Comparison of ENCODE assay signal across 25 cellular contexts in genomic region chr4:77802406-77802805, GRCh38. TPM values are rescaled to one million over a fixed set of nuclear protein-coding genes. Genes with fewer than 3 reads are reported as not detected.
DNase-seq lines count a peak whose midpoint lies in the region; ATAC-seq, FAIRE-seq and TF ChIP-seq lines count a peak whose summit lies in the region.
"Had no signal": no experiment of that assay in that cellular context is flagged by ENCODE, and none has a peak within 500 bp of the region (broad histone marks: within the 10 kb centered on the region; RNA-seq: fewer than 3 reads in every experiment).

No MANE protein-coding gene starts in this region.

- no peaks in the 10 kb centered on the region for H3K9me3 Mint-ChIP-seq in activated naive CD8-positive, alpha-beta T cell (ENCODE audit: low read depth)
- peaks cover 2% of the 10 kb centered on the region for H3K9me3 Mint-ChIP-seq in activated naive CD8-positive, alpha-beta T cell treated with anti-CD3 and anti-CD28 coated beads for 36 hours
- H3K9me3 Mint-ChIP-seq in stimulated activated naive CD8-positive, alpha-beta T cell treated with anti-CD3 and anti-CD28 coated beads, Interleukin-15, amount 100 ng/mL, for 72 hours: peaks cover 0 to 4% of the 10 kb centered on the region in 2 donors
- H3K9me3 Mint-ChIP-seq in nephron progenitor cell: no peaks in the 10 kb centered on the region
- H3K9me3 Mint-ChIP-seq: IgD-negative memory B cell, mesothelial cell of epicardium had no signal

- TF ChIP-seq EP300 in K562 (IDR thresholded peaks at IDR 0.05; ENCODE audit: low read length): no peak

- BruUV-seq in K562 (replicated peaks; lab: Mats Ljungman, UMichigan): no TSS peak

- H2AFZ ChIP-seq in K562 (ENCODE audit: low read depth, low read length): no peak overlapping the region

- intact Hi-C loops in K562 (cut with micrococcal nuclease): no loop called here
- intact Hi-C loops in lower leg skin (cut with DNase I; ENCODE audit: low total_unique reads): no loop called here

- peak overlapping the region; percentile 27 for H3K4me3 Mint-ChIP-seq in activated naive CD8-positive, alpha-beta T cell
- no peak overlapping the region for H3K4me3 Mint-ChIP-seq in activated naive CD8-positive, alpha-beta T cell treated with anti-CD3 and anti-CD28 coated beads for 36 hours
- H3K4me3 Mint-ChIP-seq in stimulated activated naive CD8-positive, alpha-beta T cell treated with anti-CD3 and anti-CD28 coated beads, Interleukin-15, amount 100 ng/mL, for 72 hours: peak overlapping the region; percentile 10 to 27
- no peak overlapping the region for H3K4me3 Mint-ChIP-seq in nephron progenitor cell
- H3K4me3 Mint-ChIP-seq: mesothelial cell of epicardium had no signal

- peaks cover 0 to 20% of the 10 kb centered on the region in 2 experiments; a peak in 4 of 5 replicates for H3K4me1 ChIP-seq in K562 (replicated peaks in 1 of 2; ENCODE audit: control insufficient read depth in 2 of 2, insufficient read depth in 2 of 2, low read length in 2 of 2)

- TF ChIP-seq POLR2A in K562 (conservative IDR thresholded peaks at IDR 0.05) (no peak), lower leg skin (IDR thresholded peaks at IDR 0.05) (no peak)

- H3K79me2 ChIP-seq in K562 (ENCODE audit: control insufficient read depth, insufficient read depth, low read length): peaks cover 86% of the 10 kb centered on the region

- TF ChIP-seq RAD21 in K562 (CRISPR knock-in tag; conservative IDR thresholded peaks at IDR 0.05 in 1 of 2, IDR thresholded peaks at IDR 0.05 in 1 of 2): no peak

- no peaks in the 10 kb centered on the region for H3K9me1 ChIP-seq in K562 (ENCODE audit: control insufficient read depth, insufficient read depth, low read length)

- H3K27ac ChIP-seq in K562 (ENCODE audit: extremely low read depth, low read depth, low read length): no peak overlapping the region
- H3K27ac ChIP-seq: SJSA1 had no signal

- DNase-seq in activated naive CD8-positive, alpha-beta T cell treated with anti-CD3 and anti-CD28 coated beads for 36 hours: no peak
- DNase-seq in NCI-H69 (lab: John Stamatoyannopoulos, UW) (peak; percentile 21), K562 (ENCODE audit: extremely low read depth in 1 of 4, low spot score in 3 of 4) (no peak), lower leg skin (ENCODE audit: low spot score in 2 of 2) (no peak), nephron progenitor cell (no peak)
- DNase-seq in stimulated activated naive CD8-positive, alpha-beta T cell treated with anti-CD3 and anti-CD28 coated beads, Interleukin-15, amount 100 ng/mL, for 72 hours: no peak
- DNase-seq: activated CD4-positive, alpha-beta T cell treated with anti-CD3 and anti-CD28 coated beads for 1 hour; C1 segment of cervical spinal cord; dermis blood vessel endothelial cell; gastrocnemius medialis; hypothalamus; naive B cell; NCI-H1105 treated with DMSO at 0.1 percent for 48 hours; NCI-H2029 treated with DMSO at 0.1 percent for 48 hours; NCI-H2227 treated with DMSO at 0.1 percent for 48 hours; NCI-H526 treated with DMSO at 0.1 percent for 48 hours; RPMI8226; upper lobe of left lung had no signal

- H3K36me3 ChIP-seq in K562 (ENCODE audit: control insufficient read depth, insufficient read depth, low read length): no peaks in the 10 kb centered on the region; the same call in 2 of the 3 replicates
- H3K36me3 ChIP-seq: gastrocnemius medialis, HAP-1, SJSA1, upper lobe of left lung had no signal

- no peak overlapping the region for H3K4me2 ChIP-seq in K562 (ENCODE audit: insufficient read depth, low read length)

- no peaks in the 10 kb centered on the region; the same call in 1 of the 2 replicates for H4K20me1 ChIP-seq in K562 (replicated peaks; ENCODE audit: control insufficient read depth, insufficient read depth, low read length)

- peaks cover 86% of the 10 kb centered on the region for H3K4me1 Mint-ChIP-seq in activated naive CD8-positive, alpha-beta T cell (ENCODE audit: low read depth)
- peaks cover 63% of the 10 kb centered on the region for H3K4me1 Mint-ChIP-seq in activated naive CD8-positive, alpha-beta T cell treated with anti-CD3 and anti-CD28 coated beads for 36 hours
- H3K4me1 Mint-ChIP-seq in stimulated activated naive CD8-positive, alpha-beta T cell treated with anti-CD3 and anti-CD28 coated beads, Interleukin-15, amount 100 ng/mL, for 72 hours: peaks cover 79% of the 10 kb centered on the region
- peaks cover 9% of the 10 kb centered on the region for H3K4me1 Mint-ChIP-seq in nephron progenitor cell

- CTCF ChIA-PET in K562 (lab: Yijun Ruan, JAX; ENCODE audit: low intra/inter-chr PET ratio): no interaction called here

- peak overlapping the region; percentile 86 for H3K27ac Mint-ChIP-seq in activated naive CD8-positive, alpha-beta T cell
- H3K27ac Mint-ChIP-seq in activated naive CD8-positive, alpha-beta T cell treated with anti-CD3 and anti-CD28 coated beads for 36 hours: no peak overlapping the region
- peak overlapping the region in 1 of 2 donors; percentile 2 for H3K27ac Mint-ChIP-seq in stimulated activated naive CD8-positive, alpha-beta T cell treated with anti-CD3 and anti-CD28 coated beads, Interleukin-15, amount 100 ng/mL, for 72 hours
- no peak overlapping the region for H3K27ac Mint-ChIP-seq in nephron progenitor cell
- H3K27ac Mint-ChIP-seq: mesothelial cell of epicardium, naive B cell had no signal

- POLR2A ChIA-PET in K562 (lab: Yijun Ruan, JAX): no interaction called here

- no peaks in the 10 kb centered on the region for H3K27me3 Mint-ChIP-seq in activated naive CD8-positive, alpha-beta T cell
- no peaks in the 10 kb centered on the region for H3K27me3 Mint-ChIP-seq in activated naive CD8-positive, alpha-beta T cell treated with anti-CD3 and anti-CD28 coated beads for 36 hours
- no peaks in the 10 kb centered on the region for H3K27me3 Mint-ChIP-seq in stimulated activated naive CD8-positive, alpha-beta T cell treated with anti-CD3 and anti-CD28 coated beads, Interleukin-15, amount 100 ng/mL, for 72 hours
- H3K27me3 Mint-ChIP-seq in nephron progenitor cell (ENCODE audit: low read depth, poor library complexity): no peaks in the 10 kb centered on the region
- H3K27me3 Mint-ChIP-seq: IgD-negative memory B cell, naive B cell had no signal

- TF ChIP-seq CTCF in K562 (IDR thresholded peaks at IDR 0.05 in 2 of 3, conservative IDR thresholded peaks at IDR 0.05 in 1 of 3; ENCODE audit: insufficient read depth in 2 of 3, low read depth in 1 of 3, low read length in 3 of 3) (no peak), lower leg skin (IDR thresholded peaks at IDR 0.05) (no peak), nephron progenitor cell (IDR thresholded peaks at IDR 0.05) (no peak)

- in situ Hi-C loops in K562 (cut with MboI): no loop called here

- no peak overlapping the region for H3K4me3 ChIP-seq in K562
- no peak overlapping the region for H3K4me3 ChIP-seq in lower leg skin (ENCODE audit: low read depth, poor library complexity, severe bottlenecking)
- H3K4me3 ChIP-seq: gastrocnemius medialis, HAP-1, SJSA1, upper lobe of left lung had no signal

- ATAC-seq in K562: peak; percentile 51
- ATAC-seq in stimulated activated naive CD8-positive, alpha-beta T cell treated with anti-CD3 and anti-CD28 coated beads, Interleukin-15, amount 100 ng/mL, for 72 hours: no peak
- ATAC-seq: gastrocnemius medialis had no signal

- H3K27me3 ChIP-seq in K562 (ENCODE audit: control insufficient read depth in 2 of 2, insufficient read depth in 2 of 2, low read length in 2 of 2): no peaks in the 10 kb centered on the region
- H3K27me3 ChIP-seq: gastrocnemius medialis, SJSA1, upper lobe of left lung had no signal

- peaks cover 8% of the 10 kb centered on the region for H3K36me3 Mint-ChIP-seq in activated naive CD8-positive, alpha-beta T cell
- peaks cover 36% of the 10 kb centered on the region for H3K36me3 Mint-ChIP-seq in activated naive CD8-positive, alpha-beta T cell treated with anti-CD3 and anti-CD28 coated beads for 36 hours
- no peaks in the 10 kb centered on the region for H3K36me3 Mint-ChIP-seq in nephron progenitor cell (ENCODE audit: low read depth)
- H3K36me3 Mint-ChIP-seq: mesothelial cell of epicardium, naive B cell had no signal

- no peaks in the 10 kb centered on the region for H3K9me3 ChIP-seq in K562 (replicated peaks; ENCODE audit: control insufficient read depth, insufficient read depth, low read depth, low read length)
- H3K9me3 ChIP-seq: gastrocnemius medialis, HAP-1, SJSA1, upper lobe of left lung had no signal

- FAIRE-seq in K562 (lab: Jason Lieb, UNC): no peak
- FAIRE-seq: D721Med, TTC549 had no signal

- no peak overlapping the region for H3K9ac ChIP-seq in K562 (ENCODE audit: insufficient read depth in 1 of 2, low read depth in 2 of 2, low read length in 2 of 2)

TF ChIP-seq in K562, 482 proteins besides CTCF, POLR2A, EP300 and RAD21 (continues in another document):
- TF ChIP-seq TAL1 (IDR thresholded peaks at IDR 0.05) (0 out of 2 replicates have a peak, but pooled peaks have one; percentile 18), DPF2 (IDR thresholded peaks at IDR 0.05) (peak; percentile 22; the same call in 1 of the 2 replicates), CBFA2T3 (IDR thresholded peaks at IDR 0.05) (peak; percentile 45; the same call in 1 of the 2 replicates)

RNA-seq across cellular contexts. Expression of gene CNOT6L, which starts 16.8 kb away (rescaled TPM):
- 10 to 100 TPM; 85.1 to 88.8 TPM for total RNA-seq in activated naive CD8-positive, alpha-beta T cell treated with anti-CD3 and anti-CD28 coated beads for 36 hours
- 11.9 and 31.5 TPM in 2 replicates for total RNA-seq in K562 (2011; cell fraction: chromatin; rRNA removed; ENCODE audit: low replicate concordance)
- total RNA-seq in K562 (2011; cell fraction: nucleolus; rRNA removed): 4.0 and 5.9 TPM in 2 replicates
- 10.8 and 15.5 TPM in 2 replicates for total RNA-seq in K562 (2011; cell fraction: nucleoplasm; rRNA removed)
- total RNA-seq in K562 (2014; rRNA removed) (5.3 and 5.6 TPM in 2 replicates), K562 (2014; rRNA removed; fragmentation: Illumina TruSeq; extraction: Trizol) (9.8 and 12.6 TPM in 2 replicates), K562 (2015; rRNA removed; fragmentation: Illumina TruSeq; extraction: Trizol) (6.5 and 7.2 TPM in 2 replicates), K562 (2021) (27.9 TPM in 2 replicates), lower leg skin (10 to 100 TPM; 27.7 to 35.5 (median 33.0) TPM)
- polyA plus RNA-seq in K562 (2011; rRNA removed) (10.3 and 10.8 TPM in 2 replicates), K562 (2014; fragmentation: Illumina TruSeq; extraction: Trizol) (12.2 and 13.5 TPM in 2 replicates), K562 (2014; fragmentation: Nextera tagmentation; extraction: Ambion mirVana) (1 to 10 TPM; 3.9 to 6.0 TPM), K562 (2014; rRNA removed) (3.7 and 4.2 TPM in 2 replicates)
- 2.5 and 6.5 TPM in 2 replicates for polyA plus RNA-seq in K562 (2011; cell fraction: cytosol; rRNA removed)
- polyA plus RNA-seq in K562 (2011; cell fraction: nucleus; rRNA removed): 7.9 and 10.8 TPM in 2 replicates
- 8.7 and 13.6 TPM in 2 replicates for polyA plus RNA-seq in K562 (2012)
- 39.9 and 61.7 TPM in 2 replicates for polyA minus RNA-seq in K562 (2011; rRNA and poly(A)+ RNA removed)
- polyA minus RNA-seq in K562 (2011; cell fraction: cytosol; rRNA and poly(A)+ RNA removed): 23.6 and 30.9 TPM in 2 replicates
- 9.7 and 20.7 TPM in 2 replicates for polyA minus RNA-seq in K562 (2011; cell fraction: nucleus; rRNA and poly(A)+ RNA removed)

Comparison
In these comparisons a context has a peak if more than half of its experiments do, and no peak if none do; other contexts are left out.
1. H3K4me3 Mint-ChIP-seq: peak in activated naive CD8-positive, alpha-beta T cell (single experiment) and stimulated activated naive CD8-positive, alpha-beta T cell treated with anti-CD3 and anti-CD28 coated beads, Interleukin-15, amount 100 ng/mL, for 72 hours (2 of 2); none in activated naive CD8-positive, alpha-beta T cell treated with anti-CD3 and anti-CD28 coated beads for 36 hours (single experiment) and nephron progenitor cell (single experiment).